1 cellular context compared by ENCODE assay signal in the genomic region with DNA sequence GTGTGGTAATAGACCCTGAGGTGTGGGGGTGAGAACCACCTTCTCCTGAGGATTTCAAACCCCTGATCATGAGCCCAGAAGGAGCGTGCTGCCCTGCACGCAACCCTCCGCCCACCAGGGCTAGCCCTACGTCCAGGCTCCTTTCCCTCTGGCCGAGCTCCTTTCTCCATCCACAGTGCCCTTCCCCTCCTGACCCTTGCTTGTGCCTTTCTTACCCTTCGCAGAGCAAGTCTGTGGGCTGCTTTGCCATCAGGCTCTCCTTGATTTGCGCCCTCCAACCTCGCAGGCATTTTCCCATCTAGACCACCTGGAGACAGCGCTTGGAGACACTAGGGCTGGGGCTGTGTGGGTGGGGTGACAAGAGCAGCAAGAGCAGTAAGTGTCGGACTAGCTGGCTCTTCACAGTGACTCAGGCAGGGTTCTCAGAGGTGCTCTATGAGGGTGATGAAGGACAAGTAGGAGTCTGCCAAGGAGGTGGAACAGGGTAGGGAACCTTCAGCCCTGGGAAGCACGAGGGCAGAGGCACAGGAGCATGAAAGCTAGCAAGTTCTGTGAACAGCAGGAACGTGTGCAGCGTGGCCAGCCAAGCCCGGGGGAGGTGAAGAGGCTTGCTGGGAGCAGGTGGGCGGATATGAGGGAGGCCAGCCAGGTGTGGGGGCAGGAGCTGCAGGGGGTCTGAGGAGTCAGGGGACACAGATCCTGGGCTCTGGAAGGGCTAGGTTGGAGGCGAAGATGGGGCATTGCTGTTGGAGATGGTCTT.
TF ChIP-seq lines count a peak whose summit lies in the region.

No MANE protein-coding gene starts in this region.

TF ChIP-seq in K562, 482 proteins besides CTCF, POLR2A, EP300 and RAD21:
- TF ChIP-seq EGR1 (conservative IDR thresholded peaks at IDR 0.05) (peak; percentile 37), HDAC8 (tag; IDR thresholded peaks at IDR 0.05) (no peak), MYC (IDR thresholded peaks at IDR 0.05; ENCODE audit: low read depth, low read length) (no peak), MYC (CRISPR knock-in tag; IDR thresholded peaks at IDR 0.05; ENCODE audit: borderline replicate concordance, low read depth) (no peak), ZNF785 (CRISPR knock-in tag; IDR thresholded peaks at IDR 0.05) (no peak)
- TF ChIP-seq, protein P1, sequence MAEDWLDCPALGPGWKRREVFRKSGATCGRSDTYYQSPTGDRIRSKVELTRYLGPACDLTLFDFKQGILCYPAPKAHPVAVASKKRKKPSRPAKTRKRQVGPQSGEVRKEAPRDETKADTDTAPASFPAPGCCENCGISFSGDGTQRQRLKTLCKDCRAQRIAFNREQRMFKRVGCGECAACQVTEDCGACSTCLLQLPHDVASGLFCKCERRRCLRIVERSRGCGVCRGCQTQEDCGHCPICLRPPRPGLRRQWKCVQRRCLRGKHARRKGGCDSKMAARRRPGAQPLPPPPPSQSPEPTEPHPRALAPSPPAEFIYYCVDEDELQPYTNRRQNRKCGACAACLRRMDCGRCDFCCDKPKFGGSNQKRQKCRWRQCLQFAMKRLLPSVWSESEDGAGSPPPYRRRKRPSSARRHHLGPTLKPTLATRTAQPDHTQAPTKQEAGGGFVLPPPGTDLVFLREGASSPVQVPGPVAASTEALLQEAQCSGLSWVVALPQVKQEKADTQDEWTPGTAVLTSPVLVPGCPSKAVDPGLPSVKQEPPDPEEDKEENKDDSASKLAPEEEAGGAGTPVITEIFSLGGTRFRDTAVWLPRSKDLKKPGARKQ (CRISPR knock-in tag; IDR thresholded peaks at IDR 0.05) = no peak
